In genomic region chr2:102664439-102665042, GRCh38 we compare ENCODE assay signal across 9 cellular contexts. TPM values are rescaled to one million over a fixed set of nuclear protein-coding genes. Genes with fewer than 3 reads are reported as not detected.
DNase-seq lines count a peak whose midpoint lies in the region; ATAC-seq and TF ChIP-seq lines count a peak whose summit lies in the region.
"Had no signal": no experiment of that assay in that cellular context is flagged by ENCODE, and none has a peak within 500 bp of the region (broad histone marks: within the 10 kb centered on the region; RNA-seq: fewer than 3 reads in every experiment).

No MANE protein-coding gene starts in this region.

- no peak overlapping the region for H3K27ac Mint-ChIP-seq in GM23338

- H3F3A ChIP-seq in GM23338 (replicated peaks; ENCODE audit: low read depth) = no peaks in the 10 kb centered on the region

- H2BK15ac ChIP-seq in mesendoderm (replicated peaks; ENCODE audit: low read depth) = no peak overlapping the region

- in situ Hi-C loops in KBM-7 (cut with MboI; ENCODE audit: low pct_unique_long_range_greater_than_20kb, low sequenced_read_pairs) = no loop called here

- no peak overlapping the region for H2AK5ac ChIP-seq in mesendoderm (ENCODE audit: low read length)

- DNase-seq in GDM1 (lab: John Stamatoyannopoulos, UW) (peak; percentile 9), mesendoderm (peak; percentile 50), testis (no peak), GM23338 (ENCODE audit: low spot score) (no peak), KBM-7 (no peak)
- peak; percentile 44 to 51 for DNase-seq in activated CD4-positive, alpha-beta T cell treated with anti-CD3 and anti-CD28 coated beads, Interleukin-2, amount 50 U/mL, for 48 hours
- DNase-seq in effector CD8-positive, alpha-beta T cell (lab: John Stamatoyannopoulos, UW) = no peak

- H3K79me2 ChIP-seq in mesendoderm (ENCODE audit: control insufficient read depth, insufficient read depth, low read length) = no peaks in the 10 kb centered on the region
- H3K79me2 ChIP-seq in GM23338 (replicated peaks; ENCODE audit: insufficient read depth) = no peaks in the 10 kb centered on the region

- intact Hi-C loops in testis (cut with DNase I; ENCODE audit: low total_unique reads) = no loop called here

- no peak overlapping the region for H3K18ac ChIP-seq in mesendoderm (ENCODE audit: low read length)

- H3K27ac ChIP-seq in mesendoderm (ENCODE audit: low read depth, low read length) = no peak overlapping the region
- H3K27ac ChIP-seq in testis = no peak overlapping the region
- H3K27ac ChIP-seq in GM23338 (ENCODE audit: low read depth) = no peak overlapping the region
- H3K27ac ChIP-seq: neutrophil had no signal

- WGBS in mesendoderm (ENCODE audit: extremely low coverage, insufficient coverage, low lambda C conversion rate) = no CpG with 5 or more reads among the region's 2 CpGs
- 71 to 86% methylated on average over 2 of the region's 2 CpGs for WGBS in testis, 2 donors

- H3K4me1 Mint-ChIP-seq in GM23338 = peaks cover 2% of the 10 kb centered on the region; the same call in 1 of the 3 replicates

- H3K4me2 ChIP-seq in mesendoderm (ENCODE audit: low read length) = no peak overlapping the region
- H3K4me2 ChIP-seq in GM23338 = no peak overlapping the region

- no peak overlapping the region for H3K4me3 Mint-ChIP-seq in GM23338

- H3K36me3 ChIP-seq in mesendoderm (ENCODE audit: control insufficient read depth, insufficient read depth, low read length) = no peaks in the 10 kb centered on the region
- no peaks in the 10 kb centered on the region for H3K36me3 ChIP-seq in testis (ENCODE audit: low read depth, missing control alignments)
- H3K36me3 ChIP-seq in GM23338 (ENCODE audit: insufficient read depth) = no peaks in the 10 kb centered on the region
- H3K36me3 ChIP-seq: neutrophil had no signal

- H4K5ac ChIP-seq in mesendoderm (ENCODE audit: low read length) = no peak overlapping the region

- no peak overlapping the region for H2BK120ac ChIP-seq in mesendoderm (ENCODE audit: low read depth, low read length)

- peaks cover 4% of the 10 kb centered on the region for H3K27me3 Mint-ChIP-seq in GM23338 (ENCODE audit: insufficient read depth, low read depth, poor library complexity)

- H3K56ac ChIP-seq in mesendoderm (ENCODE audit: low read length) = no peak overlapping the region

- no peak overlapping the region for H3K4ac ChIP-seq in mesendoderm (ENCODE audit: low read depth, low read length)

- TF ChIP-seq CTCF in testis (IDR thresholded peaks at IDR 0.05) (no peak), GM23338 (conservative IDR thresholded peaks at IDR 0.05; ENCODE audit: low read depth in 2 of 2) (no peak)

- peak; percentile 82 for ATAC-seq in HG02610 (IDR thresholded peaks at IDR 0.05; ENCODE audit: unreplicated experiment)
- no peak for ATAC-seq in GM23338

- no peak for TF ChIP-seq POLR2A in testis (IDR thresholded peaks at IDR 0.05)

- H2AFZ ChIP-seq in GM23338 = no peak overlapping the region

- H3K23ac ChIP-seq in mesendoderm (ENCODE audit: low read length) = no peak overlapping the region

- H3K36me3 Mint-ChIP-seq in GM23338 (ENCODE audit: low read depth) = no peaks in the 10 kb centered on the region

- H2BK5ac ChIP-seq in mesendoderm (ENCODE audit: low read length) = no peak overlapping the region

- H3K4me1 ChIP-seq in mesendoderm (ENCODE audit: control insufficient read depth, low read depth, low read length) (no peaks in the 10 kb centered on the region), testis (no peaks in the 10 kb centered on the region), GM23338 (ENCODE audit: insufficient read depth) (no peaks in the 10 kb centered on the region)

- H3K79me1 ChIP-seq in mesendoderm (ENCODE audit: low read length) = no peaks in the 10 kb centered on the region

- H3K27me3 ChIP-seq in mesendoderm (ENCODE audit: insufficient read depth, low read length, poor library complexity) (no peaks in the 10 kb centered on the region), testis (no peaks in the 10 kb centered on the region), GM23338 (ENCODE audit: insufficient read depth) (no peaks in the 10 kb centered on the region)

- no peak overlapping the region for H4K8ac ChIP-seq in mesendoderm (ENCODE audit: low read depth, low read length)

- H3K4me3 ChIP-seq in mesendoderm (ENCODE audit: low read length) (no peak overlapping the region), testis (no peak overlapping the region), GM23338 (no peak overlapping the region)

- H3K9me3 ChIP-seq in testis = no peaks in the 10 kb centered on the region
- H3K9me3 ChIP-seq: neutrophil had no signal

- H3K9ac ChIP-seq in mesendoderm (ENCODE audit: low read length) = no peak overlapping the region

- H3K9me3 Mint-ChIP-seq in GM23338 = no peaks in the 10 kb centered on the region

- peaks cover 4% of the 10 kb centered on the region; the same call in 1 of the 2 replicates for H3K9me2 ChIP-seq in GM23338 (ENCODE audit: insufficient read depth)

- no peaks in the 10 kb centered on the region for H4K20me1 ChIP-seq in GM23338 (replicated peaks; ENCODE audit: insufficient read depth)

TF ChIP-seq in GM23338, 12 proteins besides CTCF, POLR2A, EP300 and RAD21 (continues in another document):
- TF ChIP-seq CREB1 (CRISPR knock-in tag; IDR thresholded peaks at IDR 0.05; ENCODE audit: low read depth) = no peak
- TF ChIP-seq ETS1 (IDR thresholded peaks at IDR 0.05) = no peak
- no peak for TF ChIP-seq JUNB (IDR thresholded peaks at IDR 0.05; ENCODE audit: unreplicated experiment)
- TF ChIP-seq ZNF331 (CRISPR knock-in tag; IDR thresholded peaks at IDR 0.05; ENCODE audit: low read depth) = no peak

RNA-seq across cellular contexts. Expression of gene SLC9A2, which starts 45.2 kb away (rescaled TPM):
- polyA plus RNA-seq in mesendoderm (2013, experiment 1 of 2) = 0.10 TPM
- 0.13 TPM for polyA plus RNA-seq in mesendoderm (2013, experiment 2 of 2)
- 1 to 10 TPM; 8.4 to 9.4 TPM for total RNA-seq in testis
- polyA plus RNA-seq in testis (ENCODE audit: insufficient read depth, low read depth, low replicate concordance) = 16.3 TPM
- 0.08 and 0.24 TPM in 2 replicates for total RNA-seq in GM23338 (2014; rRNA removed; shearing (Covaris generic))
- polyA plus RNA-seq in GM23338 (2016; fragmentation: Nextera tagmentation; extraction: Ambion mirVana) = 0.03 and 0.05 TPM in 2 replicates

Comparison
In these comparisons a context has a peak if more than half of its experiments do, and no peak if none do; other contexts are left out.
1. DNase-seq: peak in GDM1 (single experiment), activated CD4-positive, alpha-beta T cell treated with anti-CD3 and anti-CD28 coated beads, Interleukin-2, amount 50 U/mL, for 48 hours (2 of 2) and mesendoderm (single experiment); none in effector CD8-positive, alpha-beta T cell (single experiment), testis (single experiment), GM23338 (single experiment) and KBM-7 (single experiment).